In genomic region chr12:31959051-31959700, GRCh38 we compare ENCODE assay signal across 8 cellular contexts. TPM values are rescaled to one million over a fixed set of nuclear protein-coding genes. Genes with fewer than 3 reads are reported as not detected.
DNase-seq lines count a peak whose midpoint lies in the region; ATAC-seq and TF ChIP-seq lines count a peak whose summit lies in the region.

A gene with protein sequence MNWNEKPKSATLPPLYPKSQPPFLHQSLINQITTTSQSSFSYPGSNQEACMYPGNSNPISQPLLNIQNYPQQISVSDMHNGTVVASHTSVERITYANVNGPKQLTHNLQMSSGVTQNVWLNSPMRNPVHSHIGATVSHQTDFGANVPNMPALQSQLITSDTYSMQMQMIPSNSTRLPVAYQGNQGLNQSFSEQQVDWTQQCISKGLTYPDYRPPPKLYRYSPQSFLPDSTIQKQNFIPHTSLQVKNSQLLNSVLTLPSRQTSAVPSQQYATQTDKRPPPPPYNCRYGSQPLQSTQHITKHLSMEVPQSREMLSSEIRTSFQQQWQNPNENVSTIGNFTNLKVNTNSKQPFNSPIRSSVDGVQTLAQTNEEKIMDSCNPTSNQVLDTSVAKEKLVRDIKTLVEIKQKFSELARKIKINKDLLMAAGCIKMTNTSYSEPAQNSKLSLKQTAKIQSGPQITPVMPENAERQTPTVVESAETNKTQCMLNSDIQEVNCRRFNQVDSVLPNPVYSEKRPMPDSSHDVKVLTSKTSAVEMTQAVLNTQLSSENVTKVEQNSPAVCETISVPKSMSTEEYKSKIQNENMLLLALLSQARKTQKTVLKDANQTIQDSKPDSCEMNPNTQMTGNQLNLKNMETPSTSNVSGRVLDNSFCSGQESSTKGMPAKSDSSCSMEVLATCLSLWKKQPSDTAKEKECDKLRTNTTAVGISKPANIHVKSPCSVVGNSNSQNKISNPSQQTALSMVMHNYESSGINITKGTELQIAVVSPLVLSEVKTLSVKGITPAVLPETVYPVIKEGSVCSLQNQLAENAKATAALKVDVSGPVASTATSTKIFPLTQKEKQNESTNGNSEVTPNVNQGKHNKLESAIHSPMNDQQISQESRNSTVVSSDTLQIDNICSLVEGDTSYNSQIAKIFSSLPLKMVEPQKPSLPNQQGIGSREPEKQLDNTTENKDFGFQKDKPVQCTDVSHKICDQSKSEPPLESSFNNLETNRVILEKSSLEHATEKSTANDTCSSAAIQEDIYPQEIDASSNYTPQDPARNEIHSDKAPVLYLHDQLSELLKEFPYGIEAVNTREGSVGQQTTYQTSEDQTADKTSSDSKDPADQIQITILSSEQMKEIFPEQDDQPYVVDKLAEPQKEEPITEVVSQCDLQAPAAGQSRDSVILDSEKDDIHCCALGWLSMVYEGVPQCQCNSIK (N-terminal part only) (plus strand): TSS chr12:31959415. CDS start chr12:31980956, 21,541 bp downstream.

- peak; percentile 97 for ATAC-seq in gastroesophageal sphincter

- WGBS in gastroesophageal sphincter (ENCODE audit: low coverage in 1 of 2), 2 donors, result 0% methylated on average over 2 of the region's 68 CpGs; no CpG with 5 or more reads in 1 of the 2 donors

- H3K27me3 ChIP-seq in gastroesophageal sphincter, result no peaks in the 10 kb centered on the region
- no peaks in the 10 kb centered on the region for H3K27me3 ChIP-seq in neutrophil

- H3K4me1 ChIP-seq in gastroesophageal sphincter, result peaks cover 4 to 48% (median 15%) of the 10 kb centered on the region in 3 donors
- peaks cover 53 to 62% of the 10 kb centered on the region in 2 experiments for H3K4me1 ChIP-seq in neutrophil (ENCODE audit: control insufficient read depth in 1 of 2, insufficient read depth in 1 of 2, low read depth in 1 of 2, low read length in 1 of 2)

- intact Hi-C loops in activated naive CD4-positive, alpha-beta T cell treated with anti-CD3 and anti-CD28 coated beads for 36 hours (cut with micrococcal nuclease), result loop anchor here (1.0 kb wide), 6 partner anchors 31 to 306 kb away; partner anchors contain the start of gene ETFBKMT

- peak within 1 kb of the TSS; percentile 60 for H3K4me3 ChIP-seq in HFF-Myc (replicated peaks; ENCODE audit: low read depth, low read length)
- H3K4me3 ChIP-seq in gastroesophageal sphincter, result peak within 1 kb of the TSS; percentile 58 to 72
- peak within 1 kb of the TSS; percentile 60 to 83 for H3K4me3 ChIP-seq in neutrophil (ENCODE audit: low read depth in 1 of 2, low read length in 1 of 2)

- H3K36me3 Mint-ChIP-seq in activated naive CD4-positive, alpha-beta T cell treated with anti-CD3 and anti-CD28 coated beads for 36 hours (ENCODE audit: low read depth), result peaks cover 52% of the 10 kb centered on the region

- peak; percentile 73 to 81 for TF ChIP-seq POLR2A in gastroesophageal sphincter (IDR thresholded peaks at IDR 0.05)

- H3K27ac ChIP-seq in gastroesophageal sphincter (peak within 1 kb of the TSS; percentile 67 to 97 (median 90)), neutrophil (peak within 1 kb of the TSS; percentile 100)

- peaks cover 9% of the 10 kb centered on the region for H3K9me3 Mint-ChIP-seq in activated naive CD4-positive, alpha-beta T cell treated with anti-CD3 and anti-CD28 coated beads for 36 hours

- H3K36me3 ChIP-seq in gastroesophageal sphincter (peaks cover 0 to 26% of the 10 kb centered on the region in 2 donors), neutrophil (peaks cover 37% of the 10 kb centered on the region)

- H3K9me3 ChIP-seq in gastroesophageal sphincter, result no peaks in the 10 kb centered on the region
- no peaks in the 10 kb centered on the region for H3K9me3 ChIP-seq in neutrophil

- no peaks in the 10 kb centered on the region for H3K27me3 Mint-ChIP-seq in activated naive CD4-positive, alpha-beta T cell treated with anti-CD3 and anti-CD28 coated beads for 36 hours (ENCODE audit: low read depth)

- peak within 1 kb of the TSS; percentile 99 for H3K27ac Mint-ChIP-seq in activated naive CD4-positive, alpha-beta T cell treated with anti-CD3 and anti-CD28 coated beads for 36 hours

- no peak for TF ChIP-seq EP300 in gastroesophageal sphincter (IDR thresholded peaks at IDR 0.05)

- DNase-seq in GM04503 (ENCODE audit: low read depth) (peak; percentile 32), HFF-Myc (ENCODE audit: extremely low read depth, low read depth) (peak; percentile 51), MV-4-11 (lab: John Stamatoyannopoulos, UW) (peak; percentile 82), SK-N-DZ (ENCODE audit: low spot score) (peak; percentile 91)
- peak; percentile 88 for DNase-seq in activated naive CD4-positive, alpha-beta T cell treated with anti-CD3 and anti-CD28 coated beads for 36 hours

- peak within 1 kb of the TSS; percentile 94 for H3K4me3 Mint-ChIP-seq in activated naive CD4-positive, alpha-beta T cell treated with anti-CD3 and anti-CD28 coated beads for 36 hours

- H3K4me1 Mint-ChIP-seq in activated naive CD4-positive, alpha-beta T cell treated with anti-CD3 and anti-CD28 coated beads for 36 hours (ENCODE audit: low read depth), result peaks cover 66% of the 10 kb centered on the region

- CTCF ChIA-PET in activated naive CD4-positive, alpha-beta T cell treated with anti-CD3 and anti-CD28 coated beads for 36 hours (lab: Charles Lee), result interaction anchor here (0.6 to 1.3 kb wide), 9 partner anchors 18 to 705 kb away, joined by 3 to 6 read pairs (median 3); partner anchors contain the start of gene AMN1

- no peak for TF ChIP-seq CTCF in HFF-Myc (IDR thresholded peaks at IDR 0.05; ENCODE audit: low read depth, low read length, missing control alignments)
- peak in 1 of 4 experiments; percentile 25 for TF ChIP-seq CTCF in gastroesophageal sphincter (IDR thresholded peaks at IDR 0.05)
- peak; percentile 24 for TF ChIP-seq CTCF in neutrophil (IDR thresholded peaks at IDR 0.05)
- TF ChIP-seq CTCF in subcutaneous adipose tissue (IDR thresholded peaks at IDR 0.05; ENCODE audit: low read depth), result no peak

RNA-seq across cellular contexts. Expression of the gene that starts here (rescaled TPM):
- polyA plus RNA-seq in SK-N-DZ (2014; cell fraction: cytosol; rRNA removed), result 27.5 and 54.6 TPM in 2 replicates
- 20.8 and 34.6 TPM in 2 replicates for polyA plus RNA-seq in SK-N-DZ (2014; cell fraction: nucleus; rRNA removed)
- total RNA-seq in activated naive CD4-positive, alpha-beta T cell treated with anti-CD3 and anti-CD28 coated beads for 36 hours, result 10 to 100 TPM; 65.6 to 73.5 TPM
- total RNA-seq in gastroesophageal sphincter (10 to 100 TPM; 29.0 to 52.0 (median 48.1) TPM), subcutaneous adipose tissue (10 to 100 TPM; 54.1 to 88.7 (median 85.3) TPM)

Comparison
In these comparisons a context has a peak if more than half of its experiments do, and no peak if none do; other contexts are left out.
1. Peak in every context shown above with its lines: DNase-seq, ATAC-seq, H3K4me3 ChIP-seq and H3K27ac ChIP-seq.
2. DNase-seq: peak in every context shown above with its lines; median percentile 91 in SK-N-DZ; 88 in activated naive CD4-positive, alpha-beta T cell treated with anti-CD3 and anti-CD28 coated beads for 36 hours; 82 in MV-4-11; 51 in HFF-Myc; 32 in GM04503.